27 cellular contexts compared by ENCODE assay signal in the genomic region with DNA sequence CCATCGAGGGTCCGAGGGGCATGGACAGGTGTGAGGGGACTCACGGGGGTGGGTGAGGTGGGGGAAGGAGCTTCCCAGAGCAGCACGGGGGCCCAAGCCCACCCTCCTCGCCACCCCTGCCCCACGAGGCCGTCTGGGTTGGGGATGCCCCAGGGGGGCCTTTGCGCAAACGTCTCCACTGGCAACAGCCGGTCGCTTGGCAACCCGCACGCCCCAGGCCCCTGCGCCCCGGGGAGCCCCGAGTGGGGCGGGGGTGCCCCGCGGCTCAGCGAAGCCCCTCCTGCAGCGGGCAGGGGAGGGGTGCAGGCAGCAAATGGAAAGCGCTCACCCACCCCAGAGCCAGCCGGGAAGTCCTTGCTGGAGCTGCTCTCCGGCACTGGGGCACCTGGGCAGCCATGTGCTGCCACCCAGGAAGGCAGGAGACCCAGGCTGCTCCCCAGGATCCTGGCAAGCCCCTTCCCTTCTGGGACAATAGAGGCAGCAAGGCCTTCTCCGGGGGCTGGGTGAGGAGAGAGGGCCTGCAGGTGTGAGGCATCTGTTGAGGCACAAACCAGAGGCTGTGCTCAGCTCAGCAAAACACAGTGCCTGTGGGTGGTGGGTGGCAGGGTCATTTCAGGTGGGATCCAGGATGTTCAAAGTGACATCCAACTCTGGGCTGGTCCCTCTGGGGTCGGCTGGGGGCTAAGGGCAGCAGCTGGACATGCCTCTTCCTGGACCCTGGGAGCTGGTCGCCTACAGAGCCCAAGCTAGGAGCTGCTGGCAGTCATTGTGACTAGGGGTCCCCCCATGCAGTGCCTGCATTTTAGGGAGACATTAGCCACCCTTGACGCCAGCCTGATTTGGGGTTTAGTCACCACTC.
DNase-seq lines count a peak whose midpoint lies in the region; ATAC-seq lines count a peak whose summit lies in the region.
"Had no signal": no experiment of that assay in that cellular context is flagged by ENCODE, and none has a peak within 500 bp of the region (broad histone marks: within the 10 kb centered on the region; RNA-seq: fewer than 3 reads in every experiment).

No MANE protein-coding gene starts in this region.

- peaks cover 3% of the 10 kb centered on the region for H3K27me3 ChIP-seq in mucosa of stomach (ENCODE audit: control insufficient read depth, insufficient read depth, low read length)
- H3K27me3 ChIP-seq: cardiac muscle cell, MG63, upper lobe of right lung had no signal

- no peaks in the 10 kb centered on the region for H3K36me3 ChIP-seq in mucosa of stomach (ENCODE audit: control insufficient read depth, insufficient read depth, low read length)
- H3K36me3 ChIP-seq: BLaER1 treated with 17β-estradiol and CSF1 and Interleukin-3, amounts not matched to agents 10 nM and 100 nM; cardiac muscle cell; MG63; upper lobe of right lung had no signal

- H3K27me3 Mint-ChIP-seq in stimulated activated naive CD8-positive, alpha-beta T cell treated with anti-CD3 and anti-CD28 coated beads, Interleukin-15, amount 100 ng/mL, for 72 hours, result peaks cover 16% of the 10 kb centered on the region

- DNase-seq in stimulated activated naive CD8-positive, alpha-beta T cell treated with anti-CD3 and anti-CD28 coated beads, Interleukin-15, amount 100 ng/mL, for 72 hours, result no peak
- DNase-seq in stimulated activated naive CD8-positive, alpha-beta T cell treated with anti-CD3 and anti-CD28 coated beads, Interleukin-15, Interleukin-2, amounts not matched to agents 100 U/mL and 50 U/mL, for 24 hours, result no peak
- DNase-seq in caudate nucleus (lab: John Stamatoyannopoulos, UW) (peak in 1 of 61 donors; percentile 19), NCI-H1105 treated with DMSO at 0.1 percent for 48 hours (lab: John Stamatoyannopoulos, UW) (no peak), C1 segment of cervical spinal cord (lab: John Stamatoyannopoulos, UW) (no peak)
- DNase-seq: activated naive CD4-positive, alpha-beta T cell; activated T-cell treated with anti-CD3 and anti-CD28 coated beads, Interleukin-2, amount 50 U/mL, for 1 hour; EL; NCI-H1694; NCI-H2171 treated with DMSO at 0.1 percent for 48 hours; NCI-H748 treated with DMSO at 0.1 percent for 48 hours; stimulated activated CD4-positive, alpha-beta T cell treated with anti-CD3 and anti-CD28 coated beads, Interleukin-1b, Interleukin-23, amount 100 ng/mL, for 48 hours; stimulated activated naive CD4-positive, alpha-beta T cell; SW 1271 had no signal

- H3K27ac Mint-ChIP-seq in stimulated activated naive CD8-positive, alpha-beta T cell treated with anti-CD3 and anti-CD28 coated beads, Interleukin-15, amount 100 ng/mL, for 72 hours, result no peak overlapping the region
- H3K27ac Mint-ChIP-seq: GM23338, progenitor cell of endocrine pancreas had no signal

- ATAC-seq in stimulated activated naive CD8-positive, alpha-beta T cell treated with anti-CD3 and anti-CD28 coated beads, Interleukin-15, amount 100 ng/mL, for 72 hours, result peak; percentile 22
- ATAC-seq in stimulated activated naive CD8-positive, alpha-beta T cell treated with anti-CD3 and anti-CD28 coated beads, Interleukin-15, Interleukin-2, amounts not matched to agents 100 U/mL and 50 U/mL, for 24 hours, result no peak
- no peak for ATAC-seq in GM21447 (IDR thresholded peaks at IDR 0.05; ENCODE audit: unreplicated experiment)
- no peak for ATAC-seq in GM21723 (IDR thresholded peaks at IDR 0.05; ENCODE audit: unreplicated experiment)
- ATAC-seq: activated CD4-positive, CD25-positive, alpha-beta regulatory T cell treated with anti-CD3 and anti-CD28 coated beads, Interleukin-2, amount 50 U/mL, for 24 hours; GM23338 had no signal

- peak overlapping the region; percentile 72 for H3K27ac ChIP-seq in caudate nucleus (ENCODE audit: low read depth, low read length)
- H3K27ac ChIP-seq: BLaER1 treated with 17β-estradiol and CSF1 and Interleukin-3, amounts not matched to agents 10 nM and 100 nM; cardiac muscle cell; foreskin keratinocyte; HL-60; upper lobe of right lung had no signal

- H3K9ac ChIP-seq in mucosa of stomach (ENCODE audit: low read length), result peak overlapping the region; percentile 83
- H3K9ac ChIP-seq: BLaER1 treated with 17β-estradiol and CSF1 and Interleukin-3, amounts not matched to agents 10 nM and 100 nM had no signal

- no peaks in the 10 kb centered on the region for H3K9me3 ChIP-seq in mucosa of stomach (ENCODE audit: control insufficient read depth, low read length)
- H3K9me3 ChIP-seq: BLaER1 treated with 17β-estradiol and CSF1 and Interleukin-3, amounts not matched to agents 10 nM and 100 nM; MG63; upper lobe of right lung had no signal

- peak overlapping the region; percentile 54 for H3K4me3 ChIP-seq in mucosa of stomach (ENCODE audit: low read length)
- H3K4me3 ChIP-seq: BLaER1 treated with 17β-estradiol and CSF1 and Interleukin-3, amounts not matched to agents 10 nM and 100 nM; cardiac muscle cell; GM23338; upper lobe of right lung had no signal

- no peak overlapping the region for H3K4me3 Mint-ChIP-seq in stimulated activated naive CD8-positive, alpha-beta T cell treated with anti-CD3 and anti-CD28 coated beads, Interleukin-15, amount 100 ng/mL, for 72 hours
- H3K4me3 Mint-ChIP-seq: GM23338, neural crest cell had no signal

- H3K4me1 Mint-ChIP-seq in stimulated activated naive CD8-positive, alpha-beta T cell treated with anti-CD3 and anti-CD28 coated beads, Interleukin-15, amount 100 ng/mL, for 72 hours, result peaks cover 8% of the 10 kb centered on the region

- no peaks in the 10 kb centered on the region for H3K9me3 Mint-ChIP-seq in stimulated activated naive CD8-positive, alpha-beta T cell treated with anti-CD3 and anti-CD28 coated beads, Interleukin-15, amount 100 ng/mL, for 72 hours
- H3K9me3 Mint-ChIP-seq: GM23338, neural crest cell had no signal

- H3K4me1 ChIP-seq in mucosa of stomach (ENCODE audit: control insufficient read depth, insufficient read depth, low read length), result peaks cover 68% of the 10 kb centered on the region
- H3K4me1 ChIP-seq: foreskin keratinocyte had no signal
